16 cellular contexts compared by ENCODE assay signal in genomic region chr2:233643128-233643527, GRCh38. TPM values are rescaled to one million over a fixed set of nuclear protein-coding genes. Genes with fewer than 3 reads are reported as not detected.
DNase-seq lines count a peak whose midpoint lies in the region; ATAC-seq and TF ChIP-seq lines count a peak whose summit lies in the region.
"Had no signal": no experiment of that assay in that cellular context is flagged by ENCODE, and none has a peak within 500 bp of the region (broad histone marks: within the 10 kb centered on the region; RNA-seq: fewer than 3 reads in every experiment).

No MANE protein-coding gene starts in this region.

- no peak overlapping the region for H3K4me2 ChIP-seq in HCT116 (ENCODE audit: low read length)

- no peak overlapping the region for H3K9ac ChIP-seq in HCT116 (ENCODE audit: low read length)

- no peak overlapping the region for H3K27ac ChIP-seq in HCT116 (ENCODE audit: low read depth, low read length)

- H3K9me3 ChIP-seq in BE2C = no peaks in the 10 kb centered on the region
- no peaks in the 10 kb centered on the region; a peak in 1 of 4 replicates for H3K9me3 ChIP-seq in HCT116 (ENCODE audit: control insufficient read depth in 1 of 2, insufficient read depth in 1 of 2, low read depth in 1 of 2, low read length in 2 of 2)

- CTCF ChIA-PET in HCT116 (lab: Charles Lee) = no interaction called here

- DNase-seq in BE2C = peak; percentile 13
- peak; percentile 27 for DNase-seq in HCT116 (ENCODE audit: low read depth, low spot score)
- peak; percentile 1 for DNase-seq in SW480 (ENCODE audit: low spot score)
- peak; percentile 16 for DNase-seq in iPS-NIHi11 (ENCODE audit: low spot score)
- no peak for DNase-seq in NCI-H2029 (lab: John Stamatoyannopoulos, UW)
- DNase-seq in amygdala (lab: John Stamatoyannopoulos, UW) = no peak
- no peak for DNase-seq in RPMI8226
- DNase-seq in NOMO-1 treated with DMSO at 0.1 percent for 48 hours (lab: John Stamatoyannopoulos, UW; ENCODE audit: unreplicated experiment) = no peak
- DNase-seq: activated T-cell treated with anti-CD3 and anti-CD28 coated beads, Interleukin-2, amount 50 U/mL, for 4 hours; COR-L47; HCEC 1CT; hippocampal formation; NCI-H2107; stimulated activated CD4-positive, alpha-beta T cell treated with anti-CD3 and anti-CD28 coated beads, Interleukin-1b, Interleukin-23, amount 100 ng/mL, for 48 hours had no signal

- POLR2A ChIA-PET in HCT116 (lab: Charles Lee) = no interaction called here

- RAD21 ChIA-PET in HCT116 (lab: Charles Lee; ENCODE audit: low non-redundant PET in 1 of 2, low total read pairs in 2 of 2, uncharacterized antibody in 2 of 2, unreplicated experiment in 2 of 2) = no interaction called here

- H3K36me3 ChIP-seq in BE2C (no peaks in the 10 kb centered on the region), HCT116 (ENCODE audit: control insufficient read depth in 1 of 2, insufficient read depth in 2 of 2, low read length in 2 of 2) (no peaks in the 10 kb centered on the region)

- no peak for TF ChIP-seq POLR2A in HCT116 (IDR thresholded peaks at IDR 0.05; ENCODE audit: borderline replicate concordance, extremely low read depth, insufficient read depth, insufficient read length)

- peak; percentile 98 for ATAC-seq in HCT116
- ATAC-seq: activated T-cell treated with anti-CD3 and anti-CD28 coated beads, Interleukin-2, amount 50 U/mL, for 4 hours had no signal

- H3K79me2 ChIP-seq in HCT116 (ENCODE audit: insufficient read depth, low read length) = no peaks in the 10 kb centered on the region

- no peak overlapping the region for H2AFZ ChIP-seq in HCT116 (ENCODE audit: low read depth, low read length, poor library complexity, severe bottlenecking)

- H3K27me3 ChIP-seq in BE2C (no peaks in the 10 kb centered on the region; the same call in 1 of the 2 replicates), HCT116 (ENCODE audit: insufficient read depth, low read length) (no peaks in the 10 kb centered on the region)

- H3K4me1 ChIP-seq in BE2C = no peaks in the 10 kb centered on the region
- H3K4me1 ChIP-seq in HCT116 (ENCODE audit: control insufficient read depth in 1 of 2, insufficient read depth in 2 of 2, low read length in 2 of 2) = peaks cover 2 to 5% of the 10 kb centered on the region in 2 experiments; a peak in 3 of 4 replicates

- H4K20me1 ChIP-seq in HCT116 (ENCODE audit: insufficient read depth) = no peaks in the 10 kb centered on the region

- no TSS peak for BruUV-seq in HCT116 (replicated peaks; lab: Mats Ljungman, UMichigan)

- TF ChIP-seq CTCF in BE2C (IDR thresholded peaks at IDR 0.05; ENCODE audit: low read depth, low read length) = peak; percentile 29
- TF ChIP-seq CTCF in HCT116 (IDR thresholded peaks at IDR 0.05 in 2 of 3, conservative IDR thresholded peaks at IDR 0.05 in 1 of 3; ENCODE audit: borderline replicate concordance in 1 of 3, insufficient read depth in 1 of 3, low read depth in 2 of 3, low read length in 2 of 3) = peak in 2 of 3 experiments; percentile 50 to 52; a peak in 4 of 6 replicates

- intact Hi-C loops in HCT116 (cut with micrococcal nuclease) = no loop called here

- peak; percentile 8; the same call in 1 of the 2 replicates for TF ChIP-seq RAD21 in HCT116 (IDR thresholded peaks at IDR 0.05; ENCODE audit: low read depth)

- H3K4me3 ChIP-seq in BE2C (ENCODE audit: low read depth, low read length) (no peak overlapping the region), HCT116 (replicated peaks in 1 of 2; ENCODE audit: low read depth in 1 of 2, low read length in 2 of 2) (no peak overlapping the region)

- no peaks in the 10 kb centered on the region for H3K9me2 ChIP-seq in HCT116 (ENCODE audit: insufficient read depth)

TF ChIP-seq in HCT116, 20 proteins besides CTCF, POLR2A, EP300 and RAD21:
- TF ChIP-seq EZH2phosphoT487 (IDR thresholded peaks at IDR 0.05; ENCODE audit: borderline replicate concordance) (no peak), POLR2AphosphoS5 (IDR thresholded peaks at IDR 0.05; ENCODE audit: low read depth, low read length) (no peak), FOSL1 (IDR thresholded peaks at IDR 0.05; ENCODE audit: low read depth) (no peak), CBX3 (IDR thresholded peaks at IDR 0.05; ENCODE audit: low read depth) (no peak), ZNF274 (IDR thresholded peaks at IDR 0.05; ENCODE audit: low read depth, low read length) (no peak), EZH2 (IDR thresholded peaks at IDR 0.05) (no peak), YY1 (IDR thresholded peaks at IDR 0.05; ENCODE audit: extremely low read depth, insufficient replicate concordance, low read depth, low read length) (no peak), ELF1 (IDR thresholded peaks at IDR 0.05; ENCODE audit: borderline replicate concordance, low read depth) (no peak), SP1 (IDR thresholded peaks at IDR 0.05; ENCODE audit: low read depth) (no peak), REST (IDR thresholded peaks at IDR 0.05; ENCODE audit: low read depth) (no peak), CEBPB (IDR thresholded peaks at IDR 0.05; ENCODE audit: low read depth) (no peak), JUND (IDR thresholded peaks at IDR 0.05) (no peak), TCF7L2 (IDR thresholded peaks at IDR 0.05; ENCODE audit: borderline replicate concordance, extremely low read depth, insufficient read depth, insufficient read length) (no peak)
- TF ChIP-seq, protein P1, sequence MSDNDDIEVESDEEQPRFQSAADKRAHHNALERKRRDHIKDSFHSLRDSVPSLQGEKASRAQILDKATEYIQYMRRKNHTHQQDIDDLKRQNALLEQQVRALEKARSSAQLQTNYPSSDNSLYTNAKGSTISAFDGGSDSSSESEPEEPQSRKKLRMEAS (IDR thresholded peaks at IDR 0.05) = no peak

RNA-seq across cellular contexts. Expression of gene UGT1A10, which starts 6.9 kb away (rescaled TPM):
- not detected for polyA plus RNA-seq in BE2C (2012; ENCODE audit: insufficient read depth, insufficient read length, low read depth)
- not detected for total RNA-seq in HCT116 (2021; ENCODE audit: unreplicated experiment)
- polyA plus RNA-seq in HCT116 (2012) = not detected in 2 replicates
- total RNA-seq: activated T-cell treated with anti-CD3 and anti-CD28 coated beads, Interleukin-2, amount 50 U/mL, for 4 hours; T-helper 1 cell treated with Interleukin-12 subunit alpha and Interleukin-12 subunit beta and Interleukin-4 antibody, amounts not matched to agents 30 ng/mL and 1 ng/mL, for 36 hours had no signal
- polyA plus RNA-seq: neural cell had no signal

RNA-seq across cellular contexts. Expression of gene UGT1A8, which starts 25.7 kb away (rescaled TPM):
- polyA plus RNA-seq in BE2C (2012; ENCODE audit: insufficient read depth, insufficient read length, low read depth) = not detected
- total RNA-seq in HCT116 (2021; ENCODE audit: unreplicated experiment) = not detected
- polyA plus RNA-seq in HCT116 (2012) = not detected in 2 replicates
- total RNA-seq: activated T-cell treated with anti-CD3 and anti-CD28 coated beads, Interleukin-2, amount 50 U/mL, for 4 hours; T-helper 1 cell treated with Interleukin-12 subunit alpha and Interleukin-12 subunit beta and Interleukin-4 antibody, amounts not matched to agents 30 ng/mL and 1 ng/mL, for 36 hours had no signal
- polyA plus RNA-seq: neural cell had no signal

RNA-seq across cellular contexts. Expression of gene UGT1A9, which starts 28.6 kb away (rescaled TPM):
- not detected for polyA plus RNA-seq in BE2C (2012; ENCODE audit: insufficient read depth, insufficient read length, low read depth)
- total RNA-seq in HCT116 (2021; ENCODE audit: unreplicated experiment) = not detected
- not detected in 2 replicates for polyA plus RNA-seq in HCT116 (2012)
- total RNA-seq: activated T-cell treated with anti-CD3 and anti-CD28 coated beads, Interleukin-2, amount 50 U/mL, for 4 hours; T-helper 1 cell treated with Interleukin-12 subunit alpha and Interleukin-12 subunit beta and Interleukin-4 antibody, amounts not matched to agents 30 ng/mL and 1 ng/mL, for 36 hours had no signal
- polyA plus RNA-seq: neural cell had no signal

RNA-seq across cellular contexts. Expression of gene UGT1A7, which starts 38.6 kb away (rescaled TPM):
- polyA plus RNA-seq in BE2C (2012; ENCODE audit: insufficient read depth, insufficient read length, low read depth) = not detected
- not detected for total RNA-seq in HCT116 (2021; ENCODE audit: unreplicated experiment)
- not detected in 2 replicates for polyA plus RNA-seq in HCT116 (2012)
- total RNA-seq: T-helper 1 cell treated with Interleukin-12 subunit alpha and Interleukin-12 subunit beta and Interleukin-4 antibody, amounts not matched to agents 30 ng/mL and 1 ng/mL, for 36 hours had no signal
- polyA plus RNA-seq: neural cell had no signal

RNA-seq across cellular contexts. Expression of gene UGT1A6, which starts 49.6 kb away (rescaled TPM):
- polyA plus RNA-seq in BE2C (2012; ENCODE audit: insufficient read depth, insufficient read length, low read depth) = not detected
- not detected for total RNA-seq in HCT116 (2021; ENCODE audit: unreplicated experiment)
- polyA plus RNA-seq in HCT116 (2012) = not detected in 2 replicates
- total RNA-seq: T-helper 1 cell treated with Interleukin-12 subunit alpha and Interleukin-12 subunit beta and Interleukin-4 antibody, amounts not matched to agents 30 ng/mL and 1 ng/mL, for 36 hours had no signal
- polyA plus RNA-seq: neural cell had no signal

Comparison
In these comparisons a context has a peak if more than half of its experiments do, and no peak if none do; other contexts are left out.
1. DNase-seq: peak in BE2C (single experiment), HCT116 (single experiment), SW480 (single experiment) and iPS-NIHi11 (single experiment); none in NCI-H2029 (single experiment), amygdala (0 of 56), RPMI8226 (single experiment) and NOMO-1 treated with DMSO at 0.1 percent for 48 hours (single experiment).